ENCODE assay signal across 23 cellular contexts in genomic region chr1:157628773-157629172, GRCh38. TPM values are rescaled to one million over a fixed set of nuclear protein-coding genes. Genes with fewer than 3 reads are reported as not detected.
DNase-seq lines count a peak whose midpoint lies in the region; ATAC-seq and TF ChIP-seq lines count a peak whose summit lies in the region.
"Had no signal": no experiment of that assay in that cellular context is flagged by ENCODE, and none has a peak within 500 bp of the region (broad histone marks: within the 10 kb centered on the region; RNA-seq: fewer than 3 reads in every experiment).

No MANE protein-coding gene starts in this region.

- H3K4me1 ChIP-seq in KMS-11 (ENCODE audit: low read depth, poor library complexity, severe bottlenecking): peaks cover 27% of the 10 kb centered on the region
- H3K4me1 ChIP-seq in naive thymus-derived CD4-positive, alpha-beta T cell (ENCODE audit: control insufficient read depth in 2 of 2, insufficient read depth in 2 of 2, low read length in 2 of 2): peaks cover 0 to 6% of the 10 kb centered on the region in 2 donors

- no peaks in the 10 kb centered on the region for H3K9me3 ChIP-seq in naive thymus-derived CD4-positive, alpha-beta T cell (ENCODE audit: control insufficient read depth in 2 of 3, low read length in 3 of 3)

- H3K36me3 ChIP-seq in KMS-11 (ENCODE audit: insufficient read depth): no peaks in the 10 kb centered on the region
- no peaks in the 10 kb centered on the region for H3K36me3 ChIP-seq in naive thymus-derived CD4-positive, alpha-beta T cell (ENCODE audit: control insufficient read depth in 2 of 3, insufficient read depth in 3 of 3, low read length in 3 of 3)

- H3K27ac ChIP-seq in KMS-11: no peak overlapping the region
- no peak overlapping the region for H3K27ac ChIP-seq in naive thymus-derived CD4-positive, alpha-beta T cell (ENCODE audit: low read depth, low read length)
- H3K27ac ChIP-seq: 22Rv1, C4-2B had no signal

- no peak overlapping the region for H2AFZ ChIP-seq in KMS-11 (ENCODE audit: low read depth)

- no peak overlapping the region for H3K4me3 ChIP-seq in KMS-11 (IDR thresholded peaks at IDR 0.05; ENCODE audit: insufficient read depth, low read depth, low read length)
- H3K4me3 ChIP-seq in naive thymus-derived CD4-positive, alpha-beta T cell (ENCODE audit: low read length): no peak overlapping the region

- no peak overlapping the region for H3K27ac Mint-ChIP-seq in naive thymus-derived CD4-positive, alpha-beta T cell
- H3K27ac Mint-ChIP-seq: B cell had no signal

- H3K9me3 Mint-ChIP-seq in naive thymus-derived CD4-positive, alpha-beta T cell: peaks cover 0 to 3% (median 0%) of the 10 kb centered on the region in 11 donors

- POLR2A ChIA-PET in naive thymus-derived CD4-positive, alpha-beta T cell (lab: Charles Lee): no interaction called here

- DNase-seq in activated CD4-positive, CD25-positive, alpha-beta regulatory T cell (lab: John Stamatoyannopoulos, UW): no peak
- DNase-seq in SW480 (ENCODE audit: low spot score): peak; percentile 8
- no peak for DNase-seq in naive thymus-derived CD4-positive, alpha-beta T cell
- no peak for DNase-seq in activated T-cell treated with anti-CD3 and anti-CD28 coated beads, Interleukin-2, amount 50 U/mL, for 1 hour
- DNase-seq: DMS153, IMR-90, Karpas-422, NCI-H1092 treated with DMSO at 0.1 percent for 48 hours, NCI-H1436 treated with DMSO at 0.1 percent for 48 hours, NCI-H187 treated with DMSO at 0.1 percent for 48 hours, NCI-H2107, NCI-H446, NCI-H526 treated with DMSO at 0.1 percent for 48 hours, SHP77 treated with DMSO at 0.1 percent for 48 hours had no signal

- no peak overlapping the region for H3K9ac ChIP-seq in KMS-11

- H4K20me1 ChIP-seq in KMS-11 (ENCODE audit: insufficient read depth): no peaks in the 10 kb centered on the region

- TF ChIP-seq POLR2A in GM18505 (IDR thresholded peaks at IDR 0.05; ENCODE audit: borderline replicate concordance, extremely low read depth, insufficient read depth, insufficient read length): no peak

- H3K4me2 ChIP-seq in KMS-11: peak overlapping the region; percentile 2; the same call in 1 of the 2 replicates

- TF ChIP-seq CTCF in KMS-11 (conservative IDR thresholded peaks at IDR 0.05; ENCODE audit: low read depth, low read length): no peak

- CTCF ChIA-PET in naive thymus-derived CD4-positive, alpha-beta T cell (lab: Charles Lee): no interaction called here

- H3K4me1 Mint-ChIP-seq in naive thymus-derived CD4-positive, alpha-beta T cell: peaks cover 0 to 2% (median 0%) of the 10 kb centered on the region in 7 donors

- H3K27me3 ChIP-seq in KMS-11 (ENCODE audit: insufficient read depth, low read depth): no peaks in the 10 kb centered on the region
- H3K27me3 ChIP-seq in naive thymus-derived CD4-positive, alpha-beta T cell (ENCODE audit: control insufficient read depth in 2 of 2, insufficient read depth in 2 of 2, low read length in 2 of 2): no peaks in the 10 kb centered on the region

- peaks cover 24 to 50% (median 44%) of the 10 kb centered on the region in 5 donors for H3K27me3 Mint-ChIP-seq in naive thymus-derived CD4-positive, alpha-beta T cell
- H3K27me3 Mint-ChIP-seq: B cell had no signal

- no peaks in the 10 kb centered on the region for H3K36me3 Mint-ChIP-seq in naive thymus-derived CD4-positive, alpha-beta T cell

- no peaks in the 10 kb centered on the region for H3K79me2 ChIP-seq in KMS-11 (ENCODE audit: insufficient read depth, low read depth)

- ATAC-seq in activated CD4-positive, CD25-positive, alpha-beta regulatory T cell treated with anti-CD3 and anti-CD28 coated beads, Interleukin-2, amount 50 U/mL, for 24 hours: peak; percentile 71 to 87
- peak; percentile 40 for ATAC-seq in naive thymus-derived CD4-positive, alpha-beta T cell
- no peak for ATAC-seq in GM18505 (IDR thresholded peaks at IDR 0.05; ENCODE audit: unreplicated experiment)
- no peak for ATAC-seq in GM18498 (IDR thresholded peaks at IDR 0.05; ENCODE audit: unreplicated experiment)
- ATAC-seq: Panc1 had no signal

- intact Hi-C loops in naive thymus-derived CD4-positive, alpha-beta T cell (cut with micrococcal nuclease): no loop called here

- H3K4me3 Mint-ChIP-seq in naive thymus-derived CD4-positive, alpha-beta T cell: no peak overlapping the region
- H3K4me3 Mint-ChIP-seq: B cell had no signal

RNA-seq across cellular contexts. Expression of gene FCRL4, which starts 30.9 kb away (rescaled TPM):
- not detected for total RNA-seq in naive thymus-derived CD4-positive, alpha-beta T cell
- not detected for polyA plus RNA-seq in naive thymus-derived CD4-positive, alpha-beta T cell
- total RNA-seq: IMR-90, OCI-LY7 had no signal
- polyA plus RNA-seq: IMR-90 had no signal

Comparison
In these comparisons a context has a peak if more than half of its experiments do, and no peak if none do; other contexts are left out.
1. ATAC-seq: peak in activated CD4-positive, CD25-positive, alpha-beta regulatory T cell treated with anti-CD3 and anti-CD28 coated beads, Interleukin-2, amount 50 U/mL, for 24 hours (2 of 2) and naive thymus-derived CD4-positive, alpha-beta T cell (single experiment); none in GM18505 (single experiment) and GM18498 (single experiment).